ENCODE assay signal across 2 cellular contexts in genomic region chr9:76413658-76414057, GRCh38.
TF ChIP-seq lines count a peak whose summit lies in the region.

No MANE protein-coding gene starts in this region.

TF ChIP-seq in HepG2, 621 proteins besides CTCF, POLR2A, EP300 and RAD21:
- peak; percentile 88 for TF ChIP-seq ZNF709 (CRISPR knock-in tag; IDR thresholded peaks at IDR 0.05)
- no peak for TF ChIP-seq NFYB (CRISPR knock-in tag; IDR thresholded peaks at IDR 0.05)

TF ChIP-seq in HEK293, 187 proteins besides CTCF, POLR2A, EP300 and RAD21:
- TF ChIP-seq ZNF558 (tag by site-specific recombination; IDR thresholded peaks at IDR 0.05), result peak; percentile 86
- no peak for TF ChIP-seq PRDM6 (tag by site-specific recombination; IDR thresholded peaks at IDR 0.05)
- no peak for TF ChIP-seq ZNF580 (tag by site-specific recombination; IDR thresholded peaks at IDR 0.05)
- TF ChIP-seq ELK4 (IDR thresholded peaks at IDR 0.05; ENCODE audit: borderline replicate concordance, low read depth, low read length), result no peak
- TF ChIP-seq TRIM28 (IDR thresholded peaks at IDR 0.05; ENCODE audit: borderline replicate concordance, low read length), result peak; percentile 89
- no peak for TF ChIP-seq ZNF19 (tag by site-specific recombination; IDR thresholded peaks at IDR 0.05; ENCODE audit: low read depth)
- TF ChIP-seq ZNF488 (tag by site-specific recombination; IDR thresholded peaks at IDR 0.05), result no peak
- no peak for TF ChIP-seq ZFP41 (tag by site-specific recombination; IDR thresholded peaks at IDR 0.05; ENCODE audit: borderline replicate concordance)
- no peak for TF ChIP-seq ZNF677 (tag by site-specific recombination; IDR thresholded peaks at IDR 0.05)
- no peak for TF ChIP-seq ZNF366 (tag by site-specific recombination; conservative IDR thresholded peaks at IDR 0.05)
- TF ChIP-seq SETDB1 (IDR thresholded peaks at IDR 0.05; ENCODE audit: insufficient read length, low read length), result peak; percentile 95
TF ChIP-seq in HEK293: peak in this region for 3.
